In genomic region chr12:107353312-107353711, GRCh38 we compare ENCODE assay signal across 14 cellular contexts.
"Had no signal": no experiment of that assay in that cellular context is flagged by ENCODE, and none has a peak within 500 bp of the region (broad histone marks: within the 10 kb centered on the region; RNA-seq: fewer than 3 reads in every experiment).

No MANE protein-coding gene starts in this region.

- H3K27ac Mint-ChIP-seq: activated B cell treated with CpG ODN at 0.5 μM for 24 hours, brain, T-helper 17 cell had no signal

- DNase-seq: activated B cell treated with CpG ODN at 0.5 μM for 24 hours; activated CD4-positive, alpha-beta T cell treated with anti-CD3 and anti-CD28 coated beads, Interleukin-2, amount 50 U/mL, for 48 hours; islet precursor cell; midbrain; T-helper 17 cell; thyroid gland had no signal

- H3K27me3 ChIP-seq: hepatocyte, thyroid gland had no signal

- H3K27me3 Mint-ChIP-seq: activated naive CD4-positive, alpha-beta T cell treated with anti-CD3 and anti-CD28 coated beads, Interleukin-2, amount 50 U/mL, for 24 hours; central memory CD8-positive, alpha-beta T cell; T-helper 17 cell had no signal

- H3K36me3 ChIP-seq: esophagus muscularis mucosa, thyroid gland had no signal

- H3K4me3 ChIP-seq: coronary artery, esophagus muscularis mucosa, hepatocyte, lung, thyroid gland had no signal

- H3K4me1 Mint-ChIP-seq: activated B cell treated with CpG ODN at 0.5 μM for 24 hours had no signal

- H3K79me2 ChIP-seq: hepatocyte had no signal

- H3K27ac ChIP-seq: coronary artery, esophagus muscularis mucosa, hepatocyte, parathyroid adenoma, thyroid gland had no signal

- H3K4me3 Mint-ChIP-seq: activated B cell treated with CpG ODN at 0.5 μM for 24 hours; brain; central memory CD8-positive, alpha-beta T cell had no signal

- H3K9me3 Mint-ChIP-seq: activated B cell treated with CpG ODN at 0.5 μM for 24 hours; activated naive CD4-positive, alpha-beta T cell treated with anti-CD3 and anti-CD28 coated beads, Interleukin-2, amount 50 U/mL, for 24 hours; central memory CD8-positive, alpha-beta T cell had no signal

- H3K4me2 ChIP-seq: hepatocyte had no signal

- H3K9ac ChIP-seq: parathyroid adenoma had no signal

- H2AFZ ChIP-seq: hepatocyte, parathyroid adenoma had no signal

- H3K9me3 ChIP-seq: esophagus muscularis mucosa, thyroid gland had no signal

- H3K36me3 Mint-ChIP-seq: brain had no signal
